ENCODE assay signal across 1 cellular context in the genomic region with DNA sequence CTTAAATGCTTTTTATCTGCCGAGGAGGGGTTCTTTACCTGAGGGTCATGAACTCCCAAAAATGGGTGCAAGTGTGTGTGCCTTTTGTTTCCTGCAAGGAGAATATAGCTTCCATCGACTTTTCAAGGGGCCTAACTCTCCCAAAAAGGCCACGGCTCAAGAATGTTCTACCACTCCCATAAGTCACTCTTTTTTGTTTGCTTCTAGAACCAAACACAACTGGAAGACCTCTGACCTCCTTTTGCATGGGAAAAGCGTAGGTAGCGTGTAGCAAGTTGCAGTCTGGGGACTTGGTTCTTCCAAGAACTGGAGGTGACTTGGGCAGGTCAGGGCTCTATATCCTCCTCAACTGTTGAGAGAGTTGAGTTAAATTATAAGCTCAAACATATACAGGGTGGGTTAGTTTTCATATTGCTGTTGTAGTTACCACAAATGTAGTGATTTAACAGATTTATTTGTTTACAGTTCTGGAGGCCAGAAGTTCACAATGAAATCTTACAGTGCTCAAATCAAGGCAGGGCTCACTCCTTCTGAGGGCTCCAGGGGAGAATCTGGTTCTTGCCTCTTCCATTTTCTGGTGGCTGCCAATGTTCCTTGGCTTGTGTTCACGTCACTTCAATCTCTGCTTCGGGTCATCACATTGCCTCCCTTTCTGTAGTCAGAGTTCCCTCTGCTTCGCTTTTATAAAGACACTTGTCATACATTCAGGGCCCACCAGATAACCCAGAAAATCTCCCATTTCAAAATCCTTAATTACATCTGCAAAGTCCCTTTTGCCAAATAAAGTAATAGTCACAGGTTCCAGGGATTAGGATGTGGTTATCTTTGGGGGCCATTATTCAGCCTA.
A peak's percentile ranks its signal among the peaks of the same experiment; 100 is the strongest.
TF ChIP-seq lines count a peak whose summit lies in the region.

No MANE protein-coding gene starts in this region.

TF ChIP-seq in K562, 482 proteins besides CTCF, POLR2A, EP300 and RAD21:
- TF ChIP-seq NR2C1 (IDR thresholded peaks at IDR 0.05) (peak; percentile 3; the same call in 1 of the 2 replicates), NR2C1 (tag; IDR thresholded peaks at IDR 0.05) (no peak), HDAC1 (IDR thresholded peaks at IDR 0.05) (peak in 1 of 2 experiments; percentile 56; a peak in 1 of 4 replicates), MCM3 (IDR thresholded peaks at IDR 0.05) (no peak), NR2C2 (CRISPR knock-in tag; IDR thresholded peaks at IDR 0.05) (no peak), NR2C2 (tag; IDR thresholded peaks at IDR 0.05) (peak; percentile 46; the same call in 1 of the 2 replicates), POLR2AphosphoS5 (IDR thresholded peaks at IDR 0.05; ENCODE audit: control insufficient read depth, insufficient read depth, low read depth, low read length) (no peak), KDM1A (IDR thresholded peaks at IDR 0.05) (peak; percentile 94 to 96)
TF ChIP-seq in K562: peak in this region for 4.
